In the genomic region with DNA sequence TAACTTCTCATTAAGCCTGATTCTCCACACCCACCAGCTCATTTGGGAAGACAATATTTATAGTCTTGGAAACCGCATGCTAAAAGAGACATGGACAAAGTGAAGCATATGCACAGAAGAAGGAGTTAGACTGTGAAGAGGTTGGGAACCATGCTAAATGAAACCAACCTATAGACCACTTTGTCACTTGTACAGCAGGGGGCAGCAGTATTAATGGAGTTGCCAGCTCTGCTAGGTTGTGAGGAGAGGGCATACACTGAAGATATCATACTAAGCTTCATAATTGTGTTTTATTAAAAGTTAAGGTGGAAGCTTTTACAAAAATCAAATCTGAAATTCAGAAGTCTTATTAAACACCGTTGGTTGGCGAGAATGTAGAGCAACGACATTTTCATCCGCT, we compare ENCODE assay signal across 9 cellular contexts. TPM values are rescaled to one million over a fixed set of nuclear protein-coding genes. Genes with fewer than 3 reads are reported as not detected.
DNase-seq lines count a peak whose midpoint lies in the region; ATAC-seq and TF ChIP-seq lines count a peak whose summit lies in the region.
"Had no signal": no experiment of that assay in that cellular context is flagged by ENCODE, and none has a peak within 500 bp of the region (broad histone marks: within the 10 kb centered on the region; RNA-seq: fewer than 3 reads in every experiment).

No MANE protein-coding gene starts in this region.

- no peaks in the 10 kb centered on the region for H3K79me2 ChIP-seq in hepatocyte

- CTCF ChIA-PET in CD4-positive, alpha-beta memory T cell (lab: Charles Lee; ENCODE audit: partially characterized antibody), result no interaction called here

- H3K9me3 ChIP-seq in SK-N-MC (ENCODE audit: low read depth, low read length), result no peaks in the 10 kb centered on the region
- H3K9me3 ChIP-seq in hepatocyte (ENCODE audit: low read depth), result no peaks in the 10 kb centered on the region
- H3K9me3 ChIP-seq in CD4-positive, alpha-beta memory T cell (ENCODE audit: control insufficient read depth in 1 of 2, low read length in 2 of 2), result no peaks in the 10 kb centered on the region

- peak; percentile 45 for TF ChIP-seq CTCF in HL-60 (IDR thresholded peaks at IDR 0.05; ENCODE audit: insufficient read depth, low read length)
- TF ChIP-seq CTCF in hepatocyte (IDR thresholded peaks at IDR 0.05; ENCODE audit: poor library complexity), result peak; percentile 56

- H3K4me2 ChIP-seq in hepatocyte, result no peak overlapping the region

- no peak overlapping the region for H3K27ac Mint-ChIP-seq in CD4-positive, alpha-beta memory T cell

- H3K4me3 ChIP-seq in HL-60 (replicated peaks; ENCODE audit: insufficient read depth, low read length) (no peak overlapping the region), SK-N-MC (no peak overlapping the region), hepatocyte (no peak overlapping the region)
- H3K4me3 ChIP-seq in CD4-positive, alpha-beta memory T cell (ENCODE audit: low read length in 2 of 2), result no peak overlapping the region
- H3K4me3 ChIP-seq: thoracic aorta had no signal

- peaks cover 2 to 21% (median 10%) of the 10 kb centered on the region in 8 donors for H3K9me3 Mint-ChIP-seq in CD4-positive, alpha-beta memory T cell

- no peaks in the 10 kb centered on the region for H3K36me3 ChIP-seq in SK-N-MC (ENCODE audit: insufficient read depth, low read length)
- H3K36me3 ChIP-seq in hepatocyte (replicated peaks; ENCODE audit: insufficient read depth, low read depth), result no peaks in the 10 kb centered on the region
- H3K36me3 ChIP-seq in CD4-positive, alpha-beta memory T cell (ENCODE audit: insufficient read depth, low read length), result no peaks in the 10 kb centered on the region
- H3K36me3 ChIP-seq: thoracic aorta had no signal

- WGBS in hepatocyte (ENCODE audit: low lambda C conversion rate, missing lambda C conversion rate), result 91% methylated on average over 5 of the region's 5 CpGs

- ATAC-seq in GM18505 (IDR thresholded peaks at IDR 0.05; ENCODE audit: unreplicated experiment), result peak; percentile 88

- H3K27me3 ChIP-seq in HL-60 (ENCODE audit: insufficient read depth, poor library complexity, severe bottlenecking) (no peaks in the 10 kb centered on the region), hepatocyte (no peaks in the 10 kb centered on the region)
- H3K27me3 ChIP-seq in CD4-positive, alpha-beta memory T cell (ENCODE audit: insufficient read depth, low read length), result no peaks in the 10 kb centered on the region

- no peak overlapping the region for H3K27ac ChIP-seq in HL-60 (replicated peaks)
- H3K27ac ChIP-seq in SK-N-MC, result no peak overlapping the region
- no peak overlapping the region for H3K27ac ChIP-seq in hepatocyte
- H3K27ac ChIP-seq in CD4-positive, alpha-beta memory T cell (ENCODE audit: low read depth, low read length), result no peak overlapping the region
- no peak overlapping the region for H3K27ac ChIP-seq in caudate nucleus (ENCODE audit: low read depth, low read length)
- H3K27ac ChIP-seq: thoracic aorta had no signal

- no peak overlapping the region for H2AFZ ChIP-seq in hepatocyte

- POLR2A ChIA-PET in CD4-positive, alpha-beta memory T cell (lab: Charles Lee; ENCODE audit: partially characterized antibody), result no interaction called here

- DNase-seq in AG08395 (ENCODE audit: low spot score), result peak; percentile 28
- peak in 1 of 2 experiments; percentile 14 for DNase-seq in HL-60 (ENCODE audit: low read depth in 1 of 2, low spot score in 1 of 2)
- DNase-seq in SK-N-MC (ENCODE audit: low read depth, low spot score), result peak; percentile 24
- DNase-seq in hepatocyte (ENCODE audit: low spot score), result peak; percentile 57
- DNase-seq in CD4-positive, alpha-beta memory T cell, result no peak
- DNase-seq in activated CD4-positive, CD25-positive, alpha-beta regulatory T cell (lab: John Stamatoyannopoulos, UW), result no peak
- no peak for DNase-seq in caudate nucleus (lab: John Stamatoyannopoulos, UW)

- TF ChIP-seq POLR2A in GM18505 (IDR thresholded peaks at IDR 0.05; ENCODE audit: borderline replicate concordance, extremely low read depth, insufficient read depth, insufficient read length), result no peak

- intact Hi-C loops in CD4-positive, alpha-beta memory T cell (cut with micrococcal nuclease), result no loop called here

- H3K27me3 Mint-ChIP-seq in CD4-positive, alpha-beta memory T cell, result no peaks in the 10 kb centered on the region

- no peaks in the 10 kb centered on the region for H3K4me1 Mint-ChIP-seq in CD4-positive, alpha-beta memory T cell

- H4K20me1 ChIP-seq in hepatocyte (ENCODE audit: insufficient read depth, poor library complexity, severe bottlenecking), result no peaks in the 10 kb centered on the region

- no peak overlapping the region for H3K9ac ChIP-seq in SK-N-MC (ENCODE audit: insufficient read length)

- H3K4me3 Mint-ChIP-seq in CD4-positive, alpha-beta memory T cell, result no peak overlapping the region

- H3K9me2 ChIP-seq in hepatocyte (replicated peaks; ENCODE audit: insufficient read depth), result no peaks in the 10 kb centered on the region

- no peaks in the 10 kb centered on the region for H3K36me3 Mint-ChIP-seq in CD4-positive, alpha-beta memory T cell

- no peaks in the 10 kb centered on the region for H3K4me1 ChIP-seq in hepatocyte (ENCODE audit: insufficient read depth)
- no peaks in the 10 kb centered on the region for H3K4me1 ChIP-seq in CD4-positive, alpha-beta memory T cell (ENCODE audit: insufficient read depth, low read length)

RNA-seq across cellular contexts. Expression of a gene that starts 38.3 kb away (rescaled TPM):
- total RNA-seq in hepatocyte, result 4.0 and 4.8 TPM in 2 replicates
- polyA plus RNA-seq in hepatocyte, result 2.0 and 3.0 TPM in 2 replicates
- total RNA-seq in CD4-positive, alpha-beta memory T cell, result not detected
- not detected for polyA plus RNA-seq in CD4-positive, alpha-beta memory T cell
- total RNA-seq: thoracic aorta had no signal

Comparison
In these comparisons a context has a peak if more than half of its experiments do, and no peak if none do; other contexts are left out.
1. DNase-seq: peak in AG08395 (single experiment), SK-N-MC (single experiment) and hepatocyte (single experiment); none in CD4-positive, alpha-beta memory T cell (0 of 5), activated CD4-positive, CD25-positive, alpha-beta regulatory T cell (0 of 4) and caudate nucleus (0 of 61).